8 cellular contexts compared by ENCODE assay signal in the genomic region with DNA sequence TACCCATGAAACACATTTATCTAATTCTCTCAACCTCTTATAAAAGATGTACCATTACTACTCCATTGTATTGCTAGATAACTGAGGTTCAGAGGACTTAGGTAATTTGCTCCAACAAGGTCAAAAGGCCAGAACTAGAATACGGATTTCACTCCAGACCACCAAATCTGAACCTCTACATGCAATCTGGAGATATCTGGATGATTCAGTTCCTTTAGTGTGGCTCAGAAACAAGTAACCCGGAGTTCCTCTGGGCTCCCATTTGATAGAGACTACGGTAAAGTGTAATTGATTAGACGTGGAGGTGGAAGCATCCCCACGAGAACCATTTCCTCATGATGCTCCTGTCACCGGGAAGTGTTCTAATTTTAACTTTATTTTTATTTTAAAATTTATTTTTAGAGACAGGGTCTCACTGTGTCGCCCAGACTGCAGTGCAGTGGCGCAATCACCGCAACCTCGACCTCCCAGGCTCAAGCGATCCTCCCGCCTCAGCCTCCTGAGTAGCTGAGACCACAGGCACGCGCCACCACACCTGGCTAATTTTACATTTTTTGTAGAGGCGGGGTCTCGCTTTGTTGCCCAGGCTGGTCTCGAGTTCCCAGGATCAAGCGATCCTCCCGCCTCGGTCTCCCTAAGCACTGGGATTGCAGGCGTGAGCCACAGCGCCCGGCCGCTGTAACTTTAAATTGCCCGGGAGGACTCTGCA. TPM values are rescaled to one million over a fixed set of nuclear protein-coding genes. Genes with fewer than 3 reads are reported as not detected.
DNase-seq lines count a peak whose midpoint lies in the region; ATAC-seq and TF ChIP-seq lines count a peak whose summit lies in the region.

No MANE protein-coding gene starts in this region.

- H3K4me3 Mint-ChIP-seq in CD8-positive, alpha-beta memory T cell, result peak overlapping the region; percentile 94 to 99 (median 96)

- peaks cover 91% of the 10 kb centered on the region for H3K79me2 ChIP-seq in PC-3 (ENCODE audit: low read length)

- no peak for TF ChIP-seq POLR2A in esophagus squamous epithelium (IDR thresholded peaks at IDR 0.05)
- no peak for TF ChIP-seq POLR2A in sigmoid colon (IDR thresholded peaks at IDR 0.05)

- peaks cover 9% of the 10 kb centered on the region; the same call in 1 of the 2 replicates for H4K20me1 ChIP-seq in PC-3 (ENCODE audit: low read length)

- peak overlapping the region; percentile 97 for H2AFZ ChIP-seq in PC-3 (ENCODE audit: low read length)

- POLR2A ChIA-PET in CD8-positive, alpha-beta memory T cell (lab: Charles Lee), result interaction anchor here (1.5 kb wide), 1 partner anchor 232 kb away, joined by 5 read pairs; a partner anchor contains a TSS
- POLR2A ChIA-PET in PC-3 (lab: Charles Lee; ENCODE audit: unreplicated experiment), result no interaction called here

- H3K4me1 Mint-ChIP-seq in CD8-positive, alpha-beta memory T cell, result peaks cover 46 to 52% (median 52%) of the 10 kb centered on the region in 3 donors

- H3K36me3 Mint-ChIP-seq in CD8-positive, alpha-beta memory T cell, result peaks cover 0 to 24% (median 0%) of the 10 kb centered on the region in 3 donors

- peaks cover 24% of the 10 kb centered on the region for H3K4me1 ChIP-seq in CD8-positive, alpha-beta memory T cell (ENCODE audit: insufficient read depth, low read length)
- H3K4me1 ChIP-seq in PC-3 (ENCODE audit: insufficient read depth, low read length), result peaks cover 36% of the 10 kb centered on the region
- H3K4me1 ChIP-seq in esophagus squamous epithelium, result peaks cover 9 to 37% (median 20%) of the 10 kb centered on the region in 3 donors
- H3K4me1 ChIP-seq in sigmoid colon, result peaks cover 0 to 25% (median 19%) of the 10 kb centered on the region in 4 donors

- 18 to 26% methylated on average over 14 to 15 of the region's 25 CpGs for WGBS in esophagus squamous epithelium, 2 donors
- whole genome bisulfite sequencing in sigmoid colon, 2 donors, result 4 to 20% methylated on average over 25 of the region's 25 CpGs

- H3K27me3 ChIP-seq in CD8-positive, alpha-beta memory T cell (ENCODE audit: insufficient read depth, low read length, poor library complexity, severe bottlenecking), result no peaks in the 10 kb centered on the region
- no peaks in the 10 kb centered on the region for H3K27me3 ChIP-seq in PC-3 (ENCODE audit: low read length)
- H3K27me3 ChIP-seq in esophagus squamous epithelium, result no peaks in the 10 kb centered on the region
- no peaks in the 10 kb centered on the region for H3K27me3 ChIP-seq in sigmoid colon

- intact Hi-C loops in PC-3 (cut with micrococcal nuclease), result loop anchor here (10.0 kb wide), 3 partner anchors 136 to 474 kb away; a partner anchor contains a TSS
- intact Hi-C loops in esophagus squamous epithelium (cut with DNase I), result no loop called here
- intact Hi-C loops in sigmoid colon (cut with DNase I), result no loop called here

- peak overlapping the region; percentile 87 to 97 (median 93) for H3K27ac Mint-ChIP-seq in CD8-positive, alpha-beta memory T cell

- TSS peak; percentile 54 for BruUV-seq in PC-3 (replicated peaks; lab: Mats Ljungman, UMichigan)

- TF ChIP-seq EP300 in sigmoid colon (IDR thresholded peaks at IDR 0.05), result no peak

- H3K36me3 ChIP-seq in CD8-positive, alpha-beta memory T cell (ENCODE audit: insufficient read depth, low read length), result no peaks in the 10 kb centered on the region
- H3K36me3 ChIP-seq in PC-3 (ENCODE audit: low read depth, low read length), result 0 out of 2 replicates have a peak, but pooled peaks cover 11% of the 10 kb centered on the region
- H3K36me3 ChIP-seq in esophagus squamous epithelium, result peaks cover 0 to 7% (median 0%) of the 10 kb centered on the region in 3 donors
- H3K36me3 ChIP-seq in sigmoid colon, result no peaks in the 10 kb centered on the region

- H3K9me2 ChIP-seq in PC-3 (replicated peaks; ENCODE audit: low read length), result no peaks in the 10 kb centered on the region

- TF ChIP-seq CTCF in PC-3 (conservative IDR thresholded peaks at IDR 0.05; ENCODE audit: low read depth, low read length) (no peak), esophagus squamous epithelium (IDR thresholded peaks at IDR 0.05) (no peak), sigmoid colon (IDR thresholded peaks at IDR 0.05) (no peak)

- H3F3A ChIP-seq in PC-3 (ENCODE audit: low read length, unreplicated experiment), result no peaks in the 10 kb centered on the region

- H3K9me3 Mint-ChIP-seq in CD8-positive, alpha-beta memory T cell, result no peaks in the 10 kb centered on the region

- H3K4me3 ChIP-seq in CD8-positive, alpha-beta memory T cell (ENCODE audit: low read length), result peak overlapping the region; percentile 100
- H3K4me3 ChIP-seq in PC-3 (ENCODE audit: low read length), result peak overlapping the region; percentile 99
- peak overlapping the region; percentile 79 to 100 (median 96) for H3K4me3 ChIP-seq in esophagus squamous epithelium
- H3K4me3 ChIP-seq in sigmoid colon, result peak overlapping the region; percentile 69 to 98 (median 86)

- peak overlapping the region; percentile 97 for H3K9ac ChIP-seq in PC-3 (ENCODE audit: low read length)

- H3K9me3 ChIP-seq in CD8-positive, alpha-beta memory T cell (ENCODE audit: low read length), result no peaks in the 10 kb centered on the region
- no peaks in the 10 kb centered on the region for H3K9me3 ChIP-seq in PC-3 (ENCODE audit: low read length)
- peaks cover 0 to 5% (median 0%) of the 10 kb centered on the region in 3 donors for H3K9me3 ChIP-seq in esophagus squamous epithelium
- H3K9me3 ChIP-seq in sigmoid colon, result no peaks in the 10 kb centered on the region

- no peak for DNase-seq in CD8-positive, alpha-beta memory T cell
- DNase-seq in PC-3, result peak; percentile 26
- no peak for DNase-seq in esophagus squamous epithelium (lab: John Stamatoyannopoulos, UW)
- no peak for DNase-seq in sigmoid colon
- DNase-seq in C1 segment of cervical spinal cord (lab: John Stamatoyannopoulos, UW), result no peak
- DNase-seq in iPS-NIHi11 (ENCODE audit: low spot score), result no peak
- DNase-seq in ecto neural progenitor cell (ENCODE audit: low spot score), result no peak

- peak overlapping the region; percentile 91 for H3K4me2 ChIP-seq in PC-3 (ENCODE audit: low read length)

- no peaks in the 10 kb centered on the region for H3K27me3 Mint-ChIP-seq in CD8-positive, alpha-beta memory T cell

- CTCF ChIA-PET in CD8-positive, alpha-beta memory T cell (lab: Charles Lee), result interaction anchor here (1.4 kb wide), 1 partner anchor 232 kb away, joined by 3 read pairs; a partner anchor contains a TSS
- CTCF ChIA-PET in PC-3 (lab: Charles Lee), result no interaction called here

- peak overlapping the region; percentile 86 for H3K27ac ChIP-seq in CD8-positive, alpha-beta memory T cell (ENCODE audit: low read depth, low read length)
- peak overlapping the region; percentile 74 for H3K27ac ChIP-seq in PC-3 (ENCODE audit: low read length)
- peak overlapping the region; percentile 87 to 92 (median 88) for H3K27ac ChIP-seq in esophagus squamous epithelium
- peak overlapping the region; percentile 74 to 82 (median 80) for H3K27ac ChIP-seq in sigmoid colon

- ATAC-seq in GM21737 (IDR thresholded peaks at IDR 0.05; ENCODE audit: unreplicated experiment) (peak; percentile 5), PC-3 (no peak; the same call in none of the 2 replicates)

RNA-seq across cellular contexts. Expression of a gene that starts 0.6 kb away (rescaled TPM):
- 10 to 100 TPM; 30.4 to 30.9 TPM for total RNA-seq in CD8-positive, alpha-beta memory T cell
- polyA plus RNA-seq in CD8-positive, alpha-beta memory T cell, result 19.9 TPM
- 28.3 and 34.7 TPM in 2 replicates for total RNA-seq in PC-3 (2014; rRNA removed)
- 10 to 100 TPM; 12.5 to 36.0 (median 24.3) TPM for total RNA-seq in esophagus squamous epithelium
- total RNA-seq in sigmoid colon, result 10 to 100 TPM; 14.4 to 23.9 (median 18.2) TPM
- polyA plus RNA-seq in sigmoid colon, result 10 to 100 TPM; 14.4 to 21.5 (median 17.3) TPM
